Comparison of ENCODE assay signal across 18 cellular contexts in the genomic region with DNA sequence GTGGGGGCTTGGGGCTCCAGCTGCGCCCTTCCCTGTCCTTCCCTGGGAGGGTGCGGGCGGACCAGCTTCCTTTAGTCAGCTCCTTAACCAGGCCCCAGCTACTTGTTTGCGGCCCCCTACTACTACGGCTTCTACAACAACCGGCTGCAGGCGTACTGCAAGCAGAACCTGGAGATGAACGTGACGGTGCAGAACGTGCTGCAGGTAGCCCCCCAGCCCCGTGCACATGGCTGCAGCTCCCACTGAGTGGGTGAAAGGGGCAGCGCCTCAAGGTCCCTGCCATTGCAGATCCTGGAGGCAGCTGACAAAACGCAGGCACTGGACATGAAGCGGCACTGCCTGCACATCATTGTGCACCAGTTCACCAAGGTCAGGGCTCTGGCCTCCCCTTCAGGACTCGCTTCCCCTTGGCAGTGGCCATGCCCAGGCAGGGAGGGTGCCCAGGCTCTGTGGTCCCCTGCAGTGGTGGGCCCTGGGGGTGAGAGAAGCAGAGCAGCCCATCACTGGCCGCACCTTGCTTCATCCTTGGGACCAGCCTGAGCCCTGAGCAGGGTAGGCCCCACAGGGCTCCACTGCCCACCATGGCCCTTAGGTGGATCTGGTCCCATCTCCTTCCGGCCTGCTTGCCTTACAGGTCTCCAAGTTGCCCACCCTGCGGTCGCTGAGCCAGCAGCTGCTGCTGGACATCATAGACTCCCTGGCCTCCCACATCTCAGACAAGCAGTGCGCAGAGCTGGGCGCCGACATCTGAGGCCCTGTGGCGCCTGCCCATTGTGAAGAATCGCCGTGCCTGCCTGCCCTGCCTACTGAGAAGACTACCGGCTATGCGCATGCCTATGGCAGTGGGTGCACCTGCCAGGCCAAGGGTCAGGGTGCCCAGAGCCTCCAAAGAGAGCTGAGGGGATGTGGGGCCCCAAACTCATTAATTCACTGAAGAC. TPM values are rescaled to one million over a fixed set of nuclear protein-coding genes. Genes with fewer than 3 reads are reported as not detected.
DNase-seq lines count a peak whose midpoint lies in the region; ATAC-seq, FAIRE-seq and TF ChIP-seq lines count a peak whose summit lies in the region.
"Had no signal": no experiment of that assay in that cellular context is flagged by ENCODE, and none has a peak within 500 bp of the region (broad histone marks: within the 10 kb centered on the region; RNA-seq: fewer than 3 reads in every experiment).

No MANE protein-coding gene starts in this region.

- peaks cover 27% of the 10 kb centered on the region for H3K79me2 ChIP-seq in K562 (ENCODE audit: control insufficient read depth, insufficient read depth, low read length)

- H2BK120ac ChIP-seq in neuronal stem cell (ENCODE audit: low read depth, low read length) = no peak overlapping the region

- no peak for FAIRE-seq in K562 (lab: Jason Lieb, UNC)
- FAIRE-seq: HTR-8/SVneo had no signal

- no peak overlapping the region for H3K4me3 Mint-ChIP-seq in CD4-positive, alpha-beta T cell

- DNase-seq in CD4-positive, alpha-beta T cell = no peak
- no peak for DNase-seq in K562 (ENCODE audit: extremely low read depth in 1 of 4, low spot score in 3 of 4)
- DNase-seq in neuronal stem cell (ENCODE audit: low spot score) = no peak
- DNase-seq in NCI-H446 (lab: John Stamatoyannopoulos, UW) = no peak
- DNase-seq: C1 segment of cervical spinal cord, DMS79, H7, NCI-H1092 treated with DMSO at 0.1 percent for 48 hours, NCI-H2081 treated with DMSO at 0.1 percent for 48 hours, NCI-H748 treated with DMSO at 0.1 percent for 48 hours, RPMI8226, SJCRH30 had no signal

- TF ChIP-seq POLR2A in GM19193 (IDR thresholded peaks at IDR 0.05; ENCODE audit: extremely low read depth, insufficient read depth, insufficient read length) (peak; percentile 7), K562 (conservative IDR thresholded peaks at IDR 0.05) (no peak)

- H3K18ac ChIP-seq in neuronal stem cell (ENCODE audit: low read length) = peak overlapping the region; percentile 33

- H3K4ac ChIP-seq in neuronal stem cell (ENCODE audit: low read length) = no peak overlapping the region

- H4K8ac ChIP-seq in neuronal stem cell (ENCODE audit: low read depth, low read length) = no peak overlapping the region

- no peak overlapping the region for H2BK5ac ChIP-seq in neuronal stem cell (ENCODE audit: low read length)

- H2AFZ ChIP-seq in K562 (ENCODE audit: low read depth, low read length) (no peak overlapping the region), neuronal stem cell (ENCODE audit: low read length) (no peak overlapping the region)

- no peaks in the 10 kb centered on the region for H3K9me3 ChIP-seq in CD4-positive, alpha-beta T cell (ENCODE audit: control insufficient read depth, low read length)
- H3K9me3 ChIP-seq in K562 (replicated peaks; ENCODE audit: control insufficient read depth, insufficient read depth, low read depth, low read length) (no peaks in the 10 kb centered on the region), neuronal stem cell (replicated peaks in 1 of 2; ENCODE audit: control insufficient read depth in 2 of 2, insufficient read depth in 1 of 2, low read depth in 1 of 2, low read length in 2 of 2) (no peaks in the 10 kb centered on the region)
- H3K9me3 ChIP-seq: SJCRH30 had no signal

- in situ Hi-C loops in K562 (cut with MboI) = no loop called here

- TF ChIP-seq RAD21 in K562 (CRISPR knock-in tag; conservative IDR thresholded peaks at IDR 0.05 in 1 of 2, IDR thresholded peaks at IDR 0.05 in 1 of 2) = no peak

- no peak overlapping the region for H3K4me2 ChIP-seq in K562 (ENCODE audit: insufficient read depth, low read length)
- H3K4me2 ChIP-seq in neuronal stem cell (ENCODE audit: insufficient read depth, low read length, poor library complexity, severe bottlenecking) = no peak overlapping the region

- no peak overlapping the region for H2BK15ac ChIP-seq in neuronal stem cell (ENCODE audit: low read length)

- H3K4me3 ChIP-seq in K562 (no peak overlapping the region), neuronal stem cell (ENCODE audit: low read length in 2 of 2) (no peak overlapping the region)
- H3K4me3 ChIP-seq: SJCRH30 had no signal

- peak overlapping the region; percentile 1 for H3K27ac ChIP-seq in CD4-positive, alpha-beta T cell (ENCODE audit: low read depth, low read length)
- H3K27ac ChIP-seq in K562 (ENCODE audit: extremely low read depth, low read depth, low read length) (no peak overlapping the region), neuronal stem cell (replicated peaks; ENCODE audit: low read length) (no peak overlapping the region)
- H3K27ac ChIP-seq: HL-60, SJCRH30 had no signal

- peak overlapping the region; percentile 22 for H4K91ac ChIP-seq in neuronal stem cell (ENCODE audit: low read depth, low read length, poor library complexity)

- H3K27me3 Mint-ChIP-seq in CD4-positive, alpha-beta T cell = no peaks in the 10 kb centered on the region

- H2AK5ac ChIP-seq in neuronal stem cell (ENCODE audit: low read depth, low read length) = no peak overlapping the region

- H3K9ac ChIP-seq in K562 (ENCODE audit: insufficient read depth in 1 of 2, low read depth in 2 of 2, low read length in 2 of 2) (peak overlapping the region in 1 of 2 experiments; percentile 93; a peak in 2 of 4 replicates), neuronal stem cell (ENCODE audit: low read depth, low read length, poor library complexity) (no peak overlapping the region)

- H3K23ac ChIP-seq in neuronal stem cell (ENCODE audit: low read depth, low read length, poor library complexity) = peak overlapping the region; percentile 80

- H3K36me3 ChIP-seq in K562 (ENCODE audit: control insufficient read depth, insufficient read depth, low read length) = peaks cover 91% of the 10 kb centered on the region
- peaks cover 62 to 82% of the 10 kb centered on the region in 2 donors for H3K36me3 ChIP-seq in neuronal stem cell (replicated peaks in 1 of 2; ENCODE audit: control insufficient read depth in 2 of 2, insufficient read depth in 2 of 2, low read length in 2 of 2)

- TF ChIP-seq EP300 in K562 (IDR thresholded peaks at IDR 0.05; ENCODE audit: low read length) = no peak

- POLR2A ChIA-PET in CD4-positive, alpha-beta T cell (lab: Charles Lee) = no interaction called here
- POLR2A ChIA-PET in K562 (lab: Yijun Ruan, JAX) = interaction anchor here (0.6 to 17.9 kb wide), 15 partner anchors 8 to 642 kb away, joined by 3 to 451 read pairs (median 5); a partner anchor contains a TSS

- ATAC-seq in CD4-positive, alpha-beta T cell (ENCODE audit: poor library complexity) = no peak
- ATAC-seq in K562 (no peak), GM21423 (IDR thresholded peaks at IDR 0.05; ENCODE audit: unreplicated experiment) (no peak), HG03196 (IDR thresholded peaks at IDR 0.05; ENCODE audit: unreplicated experiment) (no peak)

- intact Hi-C loops in CD4-positive, alpha-beta T cell (cut with DNase I, micrococcal nuclease) = no loop called here
- intact Hi-C loops in K562 (cut with micrococcal nuclease) = no loop called here

- peaks cover 26% of the 10 kb centered on the region for H3K4me1 Mint-ChIP-seq in CD4-positive, alpha-beta T cell (ENCODE audit: low read depth)

- no peaks in the 10 kb centered on the region for H3K27me3 ChIP-seq in CD4-positive, alpha-beta T cell (ENCODE audit: control insufficient read depth, insufficient read depth, low read length)
- H3K27me3 ChIP-seq in K562 (ENCODE audit: control insufficient read depth in 2 of 2, insufficient read depth in 2 of 2, low read length in 2 of 2) (no peaks in the 10 kb centered on the region), neuronal stem cell (ENCODE audit: control insufficient read depth in 3 of 3, insufficient read depth in 3 of 3, low read depth in 1 of 3, low read length in 3 of 3) (no peaks in the 10 kb centered on the region)
- H3K27me3 ChIP-seq: SJCRH30 had no signal

- peaks cover 15% of the 10 kb centered on the region for H3K79me1 ChIP-seq in neuronal stem cell (ENCODE audit: low read depth, low read length)

- BruUV-seq in K562 (replicated peaks; lab: Mats Ljungman, UMichigan) = TSS peak; percentile 14

- no peaks in the 10 kb centered on the region for H3K9me3 Mint-ChIP-seq in CD4-positive, alpha-beta T cell

- CTCF ChIA-PET in CD4-positive, alpha-beta T cell (lab: Charles Lee) = no interaction called here
- CTCF ChIA-PET in K562 (lab: Yijun Ruan, JAX; ENCODE audit: low intra/inter-chr PET ratio) = no interaction called here

- no peaks in the 10 kb centered on the region for H3K9me1 ChIP-seq in K562 (ENCODE audit: control insufficient read depth, insufficient read depth, low read length)

- peak overlapping the region; percentile 55 for H3K27ac Mint-ChIP-seq in CD4-positive, alpha-beta T cell

- no peak overlapping the region for H3K14ac ChIP-seq in neuronal stem cell (ENCODE audit: low read length)

- 92% methylated on average over 27 of the region's 27 CpGs for WGBS in K562 (ENCODE audit: insufficient coverage, low coverage, missing lambda C conversion rate)
- no CpG with 5 or more reads among the region's 27 CpGs for WGBS in neuronal stem cell (ENCODE audit: extremely low coverage in 2 of 2, insufficient read length in 2 of 2, insufficient replicate concordance in 1 of 2), 2 donors

- H3K4me1 ChIP-seq in K562 (replicated peaks in 1 of 2; ENCODE audit: control insufficient read depth in 2 of 2, insufficient read depth in 2 of 2, low read length in 2 of 2) (peaks cover 12 to 92% of the 10 kb centered on the region in 2 experiments), neuronal stem cell (ENCODE audit: control insufficient read depth in 2 of 2, insufficient read depth in 1 of 2, low read depth in 1 of 2, low read length in 2 of 2) (peaks cover 9 to 11% of the 10 kb centered on the region in 2 donors)

- no peak for TF ChIP-seq CTCF in CD4-positive, alpha-beta T cell (IDR thresholded peaks at IDR 0.05)
- TF ChIP-seq CTCF in K562 (IDR thresholded peaks at IDR 0.05 in 2 of 3, conservative IDR thresholded peaks at IDR 0.05 in 1 of 3; ENCODE audit: insufficient read depth in 2 of 3, low read depth in 1 of 3, low read length in 3 of 3) = peak in 1 of 3 experiments; percentile 0; a peak in 1 of 6 replicates

- peaks cover 39% of the 10 kb centered on the region for H3K36me3 Mint-ChIP-seq in CD4-positive, alpha-beta T cell (ENCODE audit: low read depth)

- peaks cover 35% of the 10 kb centered on the region; the same call in 1 of the 2 replicates for H4K20me1 ChIP-seq in K562 (replicated peaks; ENCODE audit: control insufficient read depth, insufficient read depth, low read length)

- no peak overlapping the region for H2BK12ac ChIP-seq in neuronal stem cell (ENCODE audit: low read length)

RNA-seq across cellular contexts. Expression of a gene that starts 5.1 kb away (rescaled TPM):
- total RNA-seq in CD4-positive, alpha-beta T cell = 10 to 100 TPM; 82.7 to 84.0 TPM
- total RNA-seq in K562 (2011; cell fraction: chromatin; rRNA removed; ENCODE audit: low replicate concordance) = 90.2 and 332 TPM in 2 replicates
- 398 and 463 TPM in 2 replicates for total RNA-seq in K562 (2011; cell fraction: nucleolus; rRNA removed)
- 158 and 211 TPM in 2 replicates for total RNA-seq in K562 (2011; cell fraction: nucleoplasm; rRNA removed)
- total RNA-seq in K562 (2014; rRNA removed) (245 and 323 TPM in 2 replicates), K562 (2014; rRNA removed; fragmentation: Illumina TruSeq; extraction: Trizol) (32.0 and 35.6 TPM in 2 replicates), K562 (2015; rRNA removed; fragmentation: Illumina TruSeq; extraction: Trizol) (120 and 129 TPM in 2 replicates), K562 (2021) (169 and 183 TPM in 2 replicates)
- polyA plus RNA-seq in K562 (2011; rRNA removed) (75.4 and 94.6 TPM in 2 replicates), K562 (2014; fragmentation: Illumina TruSeq; extraction: Trizol) (84.1 and 121 TPM in 2 replicates), K562 (2014; fragmentation: Nextera tagmentation; extraction: Ambion mirVana) (10 to 100 TPM in 1 of 2 experiments, 1 to 10 TPM in 1; 7.9 to 33.1 TPM), K562 (2014; rRNA removed) (263 and 266 TPM in 2 replicates)
- 137 and 308 TPM in 2 replicates for polyA plus RNA-seq in K562 (2011; cell fraction: cytosol; rRNA removed)
- polyA plus RNA-seq in K562 (2011; cell fraction: nucleus; rRNA removed) = 202 and 335 TPM in 2 replicates
- 114 and 118 TPM in 2 replicates for polyA plus RNA-seq in K562 (2012)
- polyA minus RNA-seq in K562 (2011; rRNA and poly(A)+ RNA removed) = 39.0 and 48.5 TPM in 2 replicates
- 53.5 and 55.4 TPM in 2 replicates for polyA minus RNA-seq in K562 (2011; cell fraction: cytosol; rRNA and poly(A)+ RNA removed)
- polyA minus RNA-seq in K562 (2011; cell fraction: nucleus; rRNA and poly(A)+ RNA removed) = 261 and 385 TPM in 2 replicates
- polyA plus RNA-seq in neuronal stem cell (2013, experiment 1 of 2) = 26.5 TPM
- 28.4 TPM for polyA plus RNA-seq in neuronal stem cell (2013, experiment 2 of 2)

RNA-seq across cellular contexts. Expression of a gene that starts 14.8 kb away (rescaled TPM):
- total RNA-seq in CD4-positive, alpha-beta T cell = 10 to 100 TPM; 48.4 to 51.3 TPM
- 338 and 754 TPM in 2 replicates for total RNA-seq in K562 (2011; cell fraction: chromatin; rRNA removed; ENCODE audit: low replicate concordance)
- 395 and 404 TPM in 2 replicates for total RNA-seq in K562 (2011; cell fraction: nucleolus; rRNA removed)
- total RNA-seq in K562 (2011; cell fraction: nucleoplasm; rRNA removed) = 258 and 287 TPM in 2 replicates
- total RNA-seq in K562 (2014; rRNA removed) = 87.2 and 120 TPM in 2 replicates
- 46.4 and 63.0 TPM in 2 replicates for total RNA-seq in K562 (2014; rRNA removed; fragmentation: Illumina TruSeq; extraction: Trizol)
- 51.3 and 53.2 TPM in 2 replicates for total RNA-seq in K562 (2015; rRNA removed; fragmentation: Illumina TruSeq; extraction: Trizol)
- 132 and 135 TPM in 2 replicates for total RNA-seq in K562 (2021)
- 63.0 and 88.5 TPM in 2 replicates for polyA plus RNA-seq in K562 (2011; rRNA removed)
- 50.8 and 68.8 TPM in 2 replicates for polyA plus RNA-seq in K562 (2011; cell fraction: cytosol; rRNA removed)
- 703 and 913 TPM in 2 replicates for polyA plus RNA-seq in K562 (2011; cell fraction: nucleus; rRNA removed)
- 80.6 and 93.5 TPM in 2 replicates for polyA plus RNA-seq in K562 (2012)
- 74.3 and 89.8 TPM in 2 replicates for polyA plus RNA-seq in K562 (2014; fragmentation: Illumina TruSeq; extraction: Trizol)
- polyA plus RNA-seq in K562 (2014; fragmentation: Nextera tagmentation; extraction: Ambion mirVana) = 1 to 10 TPM; 2.2 to 3.1 TPM
- polyA plus RNA-seq in K562 (2014; rRNA removed) = 115 and 129 TPM in 2 replicates
- polyA minus RNA-seq in K562 (2011; rRNA and poly(A)+ RNA removed) = 64.5 and 72.9 TPM in 2 replicates
- polyA minus RNA-seq in K562 (2011; cell fraction: cytosol; rRNA and poly(A)+ RNA removed) = 41.9 and 49.7 TPM in 2 replicates
- 188 and 205 TPM in 2 replicates for polyA minus RNA-seq in K562 (2011; cell fraction: nucleus; rRNA and poly(A)+ RNA removed)
- polyA plus RNA-seq in neuronal stem cell (2013, experiment 1 of 2) = 16.5 TPM
- 16.1 TPM for polyA plus RNA-seq in neuronal stem cell (2013, experiment 2 of 2)

RNA-seq across cellular contexts. Expression of a gene that starts 18.1 kb away (rescaled TPM):
- under 1 TPM; 0.14 to 0.69 TPM for total RNA-seq in CD4-positive, alpha-beta T cell
- total RNA-seq in K562 (2011; cell fraction: chromatin; rRNA removed; ENCODE audit: low replicate concordance) = 8.3 and 26.4 TPM in 2 replicates
- 15.5 and 19.3 TPM in 2 replicates for total RNA-seq in K562 (2011; cell fraction: nucleolus; rRNA removed)
- 13.6 and 14.4 TPM in 2 replicates for total RNA-seq in K562 (2011; cell fraction: nucleoplasm; rRNA removed)
- total RNA-seq in K562 (2014; rRNA removed) (1.5 and 1.9 TPM in 2 replicates), K562 (2014; rRNA removed; fragmentation: Illumina TruSeq; extraction: Trizol) (0.77 and 1.0 TPM in 2 replicates), K562 (2015; rRNA removed; fragmentation: Illumina TruSeq; extraction: Trizol) (1.6 and 1.7 TPM in 2 replicates), K562 (2021) (2.3 and 2.7 TPM in 2 replicates)
- polyA plus RNA-seq in K562 (2011; rRNA removed) (1.2 and 1.5 TPM in 2 replicates), K562 (2014; fragmentation: Illumina TruSeq; extraction: Trizol) (1.3 and 1.5 TPM in 2 replicates), K562 (2014; fragmentation: Nextera tagmentation; extraction: Ambion mirVana) (under 1 TPM in 1 of 2 experiments, not detected in 1; 0.01 TPM), K562 (2014; rRNA removed) (3.7 and 3.9 TPM in 2 replicates)
- polyA plus RNA-seq in K562 (2011; cell fraction: cytosol; rRNA removed) = 1.4 and 2.2 TPM in 2 replicates
- 16.2 and 34.8 TPM in 2 replicates for polyA plus RNA-seq in K562 (2011; cell fraction: nucleus; rRNA removed)
- polyA plus RNA-seq in K562 (2012) = 4.7 and 7.9 TPM in 2 replicates
- 1.6 and 2.5 TPM in 2 replicates for polyA minus RNA-seq in K562 (2011; rRNA and poly(A)+ RNA removed)
- polyA minus RNA-seq in K562 (2011; cell fraction: cytosol; rRNA and poly(A)+ RNA removed) = 1.0 TPM in 1 of 2 replicates, not detected in the other
- polyA minus RNA-seq in K562 (2011; cell fraction: nucleus; rRNA and poly(A)+ RNA removed) = 5.6 and 7.5 TPM in 2 replicates
- 0.43 TPM for polyA plus RNA-seq in neuronal stem cell (2013, experiment 1 of 2)
- polyA plus RNA-seq in neuronal stem cell (2013, experiment 2 of 2) = 0.53 TPM

RNA-seq across cellular contexts. Expression of a gene that starts 29.8 kb away (rescaled TPM):
- total RNA-seq in CD4-positive, alpha-beta T cell = under 1 TPM; 0.34 to 0.41 TPM
- total RNA-seq in K562 (2011; cell fraction: chromatin; rRNA removed; ENCODE audit: low replicate concordance) = 0.14 and 1.4 TPM in 2 replicates
- 0.33 and 1.2 TPM in 2 replicates for total RNA-seq in K562 (2011; cell fraction: nucleolus; rRNA removed)
- total RNA-seq in K562 (2011; cell fraction: nucleoplasm; rRNA removed) = 0.53 and 0.81 TPM in 2 replicates
- total RNA-seq in K562 (2014; rRNA removed) = 0.14 TPM in 1 of 2 replicates, not detected in the other
- total RNA-seq in K562 (2014; rRNA removed; fragmentation: Illumina TruSeq; extraction: Trizol) = 0.10 TPM in 1 of 2 replicates, not detected in the other
- 0.07 TPM in 1 of 2 replicates, not detected in the other for total RNA-seq in K562 (2015; rRNA removed; fragmentation: Illumina TruSeq; extraction: Trizol)
- 0.20 and 0.56 TPM in 2 replicates for total RNA-seq in K562 (2021)
- polyA plus RNA-seq in K562 (2011; rRNA removed) = 0.04 and 0.08 TPM in 2 replicates
- 0.06 TPM in 1 of 2 replicates, not detected in the other for polyA plus RNA-seq in K562 (2011; cell fraction: cytosol; rRNA removed)
- polyA plus RNA-seq in K562 (2011; cell fraction: nucleus; rRNA removed) = 0.80 and 0.87 TPM in 2 replicates
- polyA plus RNA-seq in K562 (2012) = 0.27 and 0.50 TPM in 2 replicates
- polyA plus RNA-seq in K562 (2014; fragmentation: Illumina TruSeq; extraction: Trizol) = 0.06 TPM in 1 of 2 replicates, not detected in the other
- under 1 TPM; 0.03 to 0.06 TPM for polyA plus RNA-seq in K562 (2014; fragmentation: Nextera tagmentation; extraction: Ambion mirVana)
- 0.15 TPM in 1 of 2 replicates, not detected in the other for polyA plus RNA-seq in K562 (2014; rRNA removed)
- polyA minus RNA-seq in K562 (2011; rRNA and poly(A)+ RNA removed) = 0.06 TPM in 1 of 2 replicates, not detected in the other
- polyA minus RNA-seq in K562 (2011; cell fraction: cytosol; rRNA and poly(A)+ RNA removed) = not detected in 2 replicates
- polyA minus RNA-seq in K562 (2011; cell fraction: nucleus; rRNA and poly(A)+ RNA removed) = 0.27 and 0.44 TPM in 2 replicates
- 3.9 TPM for polyA plus RNA-seq in neuronal stem cell (2013, experiment 1 of 2)
- polyA plus RNA-seq in neuronal stem cell (2013, experiment 2 of 2) = 4.0 TPM
- total RNA-seq: SJCRH30 had no signal

RNA-seq across cellular contexts. Expression of a gene that starts 35.5 kb away (rescaled TPM):
- not detected for total RNA-seq in CD4-positive, alpha-beta T cell
- total RNA-seq in K562 (2011; cell fraction: chromatin; rRNA removed; ENCODE audit: low replicate concordance) = not detected in 2 replicates
- not detected in 2 replicates for total RNA-seq in K562 (2011; cell fraction: nucleolus; rRNA removed)
- not detected in 2 replicates for total RNA-seq in K562 (2011; cell fraction: nucleoplasm; rRNA removed)
- total RNA-seq in K562 (2014; rRNA removed) = not detected in 2 replicates
- total RNA-seq in K562 (2014; rRNA removed; fragmentation: Illumina TruSeq; extraction: Trizol) = not detected in 2 replicates
- total RNA-seq in K562 (2015; rRNA removed; fragmentation: Illumina TruSeq; extraction: Trizol) = not detected in 2 replicates
- not detected in 2 replicates for total RNA-seq in K562 (2021)
- not detected in 2 replicates for polyA plus RNA-seq in K562 (2011; rRNA removed)
- polyA plus RNA-seq in K562 (2011; cell fraction: cytosol; rRNA removed) = 0.07 TPM in 1 of 2 replicates, not detected in the other
- polyA plus RNA-seq in K562 (2011; cell fraction: nucleus; rRNA removed) = not detected in 2 replicates
- 0.03 and 0.14 TPM in 2 replicates for polyA plus RNA-seq in K562 (2012)
- polyA plus RNA-seq in K562 (2014; fragmentation: Illumina TruSeq; extraction: Trizol) = not detected in 2 replicates
- polyA plus RNA-seq in K562 (2014; fragmentation: Nextera tagmentation; extraction: Ambion mirVana) = not detected
- polyA plus RNA-seq in K562 (2014; rRNA removed) = not detected in 2 replicates
- not detected in 2 replicates for polyA minus RNA-seq in K562 (2011; rRNA and poly(A)+ RNA removed)
- not detected in 2 replicates for polyA minus RNA-seq in K562 (2011; cell fraction: cytosol; rRNA and poly(A)+ RNA removed)
- polyA minus RNA-seq in K562 (2011; cell fraction: nucleus; rRNA and poly(A)+ RNA removed) = not detected in 2 replicates
- 0.18 TPM for polyA plus RNA-seq in neuronal stem cell (2013, experiment 1 of 2)
- polyA plus RNA-seq in neuronal stem cell (2013, experiment 2 of 2) = 0.24 TPM
- total RNA-seq: H7, NCI-H460, SJCRH30 had no signal
